ENCODE assay signal across 8 cellular contexts in the genomic region with DNA sequence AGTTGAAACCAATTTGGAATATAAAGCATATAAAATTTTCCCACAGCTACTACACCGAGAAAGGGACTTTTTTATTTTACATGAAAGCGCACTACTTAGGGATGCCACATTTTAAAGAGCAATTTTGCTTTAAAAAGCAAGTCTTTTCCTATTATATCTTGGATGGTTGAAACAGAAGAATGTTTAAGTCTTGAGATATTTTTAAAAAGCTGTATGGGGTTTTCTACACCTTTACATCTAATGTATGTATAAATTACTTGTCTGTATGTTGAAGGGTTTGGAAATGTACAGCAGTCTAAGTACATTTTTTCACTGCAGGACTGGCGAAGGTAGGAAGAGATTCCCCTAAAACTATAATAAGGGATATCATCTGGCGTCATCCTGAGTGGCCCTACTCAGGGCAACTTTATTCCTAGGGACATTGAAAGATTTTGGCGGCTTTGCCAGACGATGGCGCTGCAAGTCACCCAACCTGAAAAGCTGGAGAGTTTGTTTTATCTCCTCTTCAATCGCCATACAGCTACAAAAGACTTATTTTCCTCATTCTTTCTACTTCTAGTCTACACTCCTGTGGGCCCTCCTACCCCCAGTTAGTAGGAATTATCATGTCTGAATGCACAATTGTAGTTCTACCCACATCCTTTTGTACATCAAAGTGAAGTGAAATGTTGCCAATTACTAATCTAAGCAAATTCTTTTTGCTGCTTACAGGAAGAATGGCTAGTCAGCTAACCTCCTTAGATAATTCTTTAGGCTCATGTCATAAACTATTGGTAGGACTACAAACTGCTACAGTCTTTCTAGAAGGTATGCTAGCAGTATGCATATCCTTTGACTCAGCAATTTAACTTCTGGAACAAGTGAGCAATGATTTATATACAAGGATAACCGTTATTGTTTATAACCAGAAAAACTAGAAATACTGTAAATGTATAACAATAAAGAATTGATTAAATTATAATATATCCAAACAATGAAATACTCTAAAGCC. TPM values are rescaled to one million over a fixed set of nuclear protein-coding genes. Genes with fewer than 3 reads are reported as not detected.
DNase-seq lines count a peak whose midpoint lies in the region; ATAC-seq and TF ChIP-seq lines count a peak whose summit lies in the region.

No MANE protein-coding gene starts in this region.

- H3K36me3 Mint-ChIP-seq in naive B cell: no peaks in the 10 kb centered on the region

- ATAC-seq in GM21619 (IDR thresholded peaks at IDR 0.05; ENCODE audit: unreplicated experiment): peak; percentile 34
- ATAC-seq in Panc1: peak; percentile 76
- ATAC-seq in naive B cell (ENCODE audit: low read depth in 2 of 2): peak; percentile 28 to 33
- ATAC-seq in stimulated activated naive CD8-positive, alpha-beta T cell treated with anti-CD3 and anti-CD28 coated beads, Interleukin-15, amount 100 ng/mL, for 72 hours: no peak

- peaks cover 4% of the 10 kb centered on the region; the same call in 1 of the 2 replicates for H3K4me1 ChIP-seq in Panc1 (ENCODE audit: control insufficient read depth, insufficient read depth, low read length)

- TF ChIP-seq CTCF in Panc1 (IDR thresholded peaks at IDR 0.05): peak; percentile 81

- H3K4me1 Mint-ChIP-seq in naive B cell: peaks cover 14 to 28% (median 15%) of the 10 kb centered on the region in 3 donors
- peaks cover 51% of the 10 kb centered on the region for H3K4me1 Mint-ChIP-seq in stimulated activated naive CD8-positive, alpha-beta T cell treated with anti-CD3 and anti-CD28 coated beads, Interleukin-15, amount 100 ng/mL, for 72 hours

- peak overlapping the region; percentile 93 to 100 (median 96) for H3K4me3 Mint-ChIP-seq in naive B cell
- peak overlapping the region; percentile 91 to 96 for H3K4me3 Mint-ChIP-seq in stimulated activated naive CD8-positive, alpha-beta T cell treated with anti-CD3 and anti-CD28 coated beads, Interleukin-15, amount 100 ng/mL, for 72 hours

- peak; percentile 39 for DNase-seq in DMS153 (lab: John Stamatoyannopoulos, UW)
- peak; percentile 60 for DNase-seq in Panc1 (ENCODE audit: low read depth, low spot score)
- peak; percentile 77 to 81 for DNase-seq in activated T-cell treated with anti-CD3 and anti-CD28 coated beads, Interleukin-2, amount 50 U/mL, for 48 hours
- DNase-seq in fibroblast of gingiva (ENCODE audit: low read depth): peak; percentile 66
- DNase-seq in naive B cell: peak; percentile 67
- DNase-seq in stimulated activated naive CD8-positive, alpha-beta T cell treated with anti-CD3 and anti-CD28 coated beads, Interleukin-15, amount 100 ng/mL, for 72 hours: peak; percentile 47 to 68

- intact Hi-C loops in Panc1 (cut with micrococcal nuclease; ENCODE audit: unreplicated experiment): loop anchor here (2.0 kb wide), 1 partner anchor 110 kb away; no protein-coding TSS in a partner anchor

- CTCF ChIA-PET in Panc1 (lab: Charles Lee): interaction anchor here (0.6 to 0.8 kb wide), 2 partner anchors 43 to 106 kb away, joined by 3 to 5 read pairs; no protein-coding TSS in a partner anchor

- TF ChIP-seq RAD21 in Ishikawa (IDR thresholded peaks at IDR 0.05; ENCODE audit: low read depth): peak; percentile 79

- no peak for TF ChIP-seq EP300 in Ishikawa (IDR thresholded peaks at IDR 0.05; ENCODE audit: borderline replicate concordance)

- peak overlapping the region; percentile 88 to 93 for H3K4me3 ChIP-seq in Panc1 (ENCODE audit: low read depth in 2 of 2, low read length in 2 of 2)

- no peaks in the 10 kb centered on the region for H3K27me3 Mint-ChIP-seq in naive B cell
- H3K27me3 Mint-ChIP-seq in stimulated activated naive CD8-positive, alpha-beta T cell treated with anti-CD3 and anti-CD28 coated beads, Interleukin-15, amount 100 ng/mL, for 72 hours: no peaks in the 10 kb centered on the region

- H3K9me3 Mint-ChIP-seq in naive B cell: no peaks in the 10 kb centered on the region
- H3K9me3 Mint-ChIP-seq in stimulated activated naive CD8-positive, alpha-beta T cell treated with anti-CD3 and anti-CD28 coated beads, Interleukin-15, amount 100 ng/mL, for 72 hours: no peaks in the 10 kb centered on the region

- H3K36me3 ChIP-seq in Panc1 (ENCODE audit: control insufficient read depth, insufficient read depth, low read length): peaks cover 2% of the 10 kb centered on the region; the same call in 1 of the 2 replicates

- H3K9me3 ChIP-seq in Panc1 (ENCODE audit: control insufficient read depth, insufficient read depth, low read depth, low read length): no peaks in the 10 kb centered on the region

- peak overlapping the region; percentile 75; the same call in 1 of the 2 replicates for H3K27ac ChIP-seq in Panc1 (ENCODE audit: low read length)

- no peaks in the 10 kb centered on the region for H3K27me3 ChIP-seq in Panc1 (ENCODE audit: control insufficient read depth, insufficient read depth, low read length)

- POLR2A ChIA-PET in Panc1 (lab: Charles Lee): interaction anchor here (0.6 kb wide), 1 partner anchor 66 kb away, joined by 4 read pairs; no protein-coding TSS in a partner anchor

- H3K27ac Mint-ChIP-seq in naive B cell: peak overlapping the region; percentile 99 to 100 (median 100)
- peak overlapping the region; percentile 95 to 99 for H3K27ac Mint-ChIP-seq in stimulated activated naive CD8-positive, alpha-beta T cell treated with anti-CD3 and anti-CD28 coated beads, Interleukin-15, amount 100 ng/mL, for 72 hours

- in situ Hi-C loops in Panc1 (cut with HindIII; ENCODE audit: low pct_unique_long_range_greater_than_20kb, low sequenced_read_pairs): no loop called here

- BruUV-seq in Panc1 (replicated peaks; lab: Mats Ljungman, UMichigan): no TSS peak

TF ChIP-seq in Ishikawa, 13 proteins besides CTCF, POLR2A, EP300 and RAD21:
- TF ChIP-seq, protein P1, sequence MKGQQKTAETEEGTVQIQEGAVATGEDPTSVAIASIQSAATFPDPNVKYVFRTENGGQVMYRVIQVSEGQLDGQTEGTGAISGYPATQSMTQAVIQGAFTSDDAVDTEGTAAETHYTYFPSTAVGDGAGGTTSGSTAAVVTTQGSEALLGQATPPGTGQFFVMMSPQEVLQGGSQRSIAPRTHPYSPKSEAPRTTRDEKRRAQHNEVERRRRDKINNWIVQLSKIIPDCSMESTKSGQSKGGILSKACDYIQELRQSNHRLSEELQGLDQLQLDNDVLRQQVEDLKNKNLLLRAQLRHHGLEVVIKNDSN (IDR thresholded peaks at IDR 0.05): no peak
- no peak for TF ChIP-seq CEBPB (IDR thresholded peaks at IDR 0.05)
- no peak for TF ChIP-seq TAF1 (IDR thresholded peaks at IDR 0.05; ENCODE audit: low read depth)
- no peak for TF ChIP-seq ZBTB7A (IDR thresholded peaks at IDR 0.05; ENCODE audit: low read depth)
- no peak for TF ChIP-seq TCF12 (IDR thresholded peaks at IDR 0.05; ENCODE audit: low read depth)
- no peak for TF ChIP-seq CREB1 (IDR thresholded peaks at IDR 0.05; ENCODE audit: low read depth)
- no peak for TF ChIP-seq FOXM1 (IDR thresholded peaks at IDR 0.05; ENCODE audit: borderline replicate concordance, low read depth)
- TF ChIP-seq YY1 (IDR thresholded peaks at IDR 0.05; ENCODE audit: low read depth): no peak
- TF ChIP-seq TEAD4 (IDR thresholded peaks at IDR 0.05): no peak; the same call in 1 of the 2 replicates
- TF ChIP-seq EGR1 (IDR thresholded peaks at IDR 0.05): no peak
- TF ChIP-seq, protein P2, sequence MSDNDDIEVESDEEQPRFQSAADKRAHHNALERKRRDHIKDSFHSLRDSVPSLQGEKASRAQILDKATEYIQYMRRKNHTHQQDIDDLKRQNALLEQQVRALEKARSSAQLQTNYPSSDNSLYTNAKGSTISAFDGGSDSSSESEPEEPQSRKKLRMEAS (IDR thresholded peaks at IDR 0.05): no peak
- TF ChIP-seq, protein P3, sequence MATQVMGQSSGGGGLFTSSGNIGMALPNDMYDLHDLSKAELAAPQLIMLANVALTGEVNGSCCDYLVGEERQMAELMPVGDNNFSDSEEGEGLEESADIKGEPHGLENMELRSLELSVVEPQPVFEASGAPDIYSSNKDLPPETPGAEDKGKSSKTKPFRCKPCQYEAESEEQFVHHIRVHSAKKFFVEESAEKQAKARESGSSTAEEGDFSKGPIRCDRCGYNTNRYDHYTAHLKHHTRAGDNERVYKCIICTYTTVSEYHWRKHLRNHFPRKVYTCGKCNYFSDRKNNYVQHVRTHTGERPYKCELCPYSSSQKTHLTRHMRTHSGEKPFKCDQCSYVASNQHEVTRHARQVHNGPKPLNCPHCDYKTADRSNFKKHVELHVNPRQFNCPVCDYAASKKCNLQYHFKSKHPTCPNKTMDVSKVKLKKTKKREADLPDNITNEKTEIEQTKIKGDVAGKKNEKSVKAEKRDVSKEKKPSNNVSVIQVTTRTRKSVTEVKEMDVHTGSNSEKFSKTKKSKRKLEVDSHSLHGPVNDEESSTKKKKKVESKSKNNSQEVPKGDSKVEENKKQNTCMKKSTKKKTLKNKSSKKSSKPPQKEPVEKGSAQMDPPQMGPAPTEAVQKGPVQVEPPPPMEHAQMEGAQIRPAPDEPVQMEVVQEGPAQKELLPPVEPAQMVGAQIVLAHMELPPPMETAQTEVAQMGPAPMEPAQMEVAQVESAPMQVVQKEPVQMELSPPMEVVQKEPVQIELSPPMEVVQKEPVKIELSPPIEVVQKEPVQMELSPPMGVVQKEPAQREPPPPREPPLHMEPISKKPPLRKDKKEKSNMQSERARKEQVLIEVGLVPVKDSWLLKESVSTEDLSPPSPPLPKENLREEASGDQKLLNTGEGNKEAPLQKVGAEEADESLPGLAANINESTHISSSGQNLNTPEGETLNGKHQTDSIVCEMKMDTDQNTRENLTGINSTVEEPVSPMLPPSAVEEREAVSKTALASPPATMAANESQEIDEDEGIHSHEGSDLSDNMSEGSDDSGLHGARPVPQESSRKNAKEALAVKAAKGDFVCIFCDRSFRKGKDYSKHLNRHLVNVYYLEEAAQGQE (IDR thresholded peaks at IDR 0.05; ENCODE audit: low read depth): no peak
- TF ChIP-seq NFIC (IDR thresholded peaks at IDR 0.05): no peak

RNA-seq across cellular contexts. Expression of a gene that starts 0.8 kb away (rescaled TPM):
- 9.2 TPM for total RNA-seq in Panc1 (2021; ENCODE audit: unreplicated experiment)
- 2.9 TPM for polyA plus RNA-seq in Panc1 (2012; ENCODE audit: insufficient read length)
- 10 to 100 TPM in 5 of 6 donors, 1 to 10 TPM in 1; 10.0 to 15.4 (median 13.0) TPM for polyA plus RNA-seq in naive B cell (ENCODE audit: low read depth in 6 of 6)

RNA-seq across cellular contexts. Expression of a gene that starts 7.2 kb away (rescaled TPM):
- total RNA-seq in Panc1 (2021; ENCODE audit: unreplicated experiment): 38.3 TPM
- polyA plus RNA-seq in Panc1 (2012; ENCODE audit: insufficient read length): 21.9 TPM
- 10 to 100 TPM in 3 of 6 donors, 1 to 10 TPM in 3; 6.4 to 12.3 (median 10.0) TPM for polyA plus RNA-seq in naive B cell (ENCODE audit: low read depth in 6 of 6)
